ENCODE assay signal across 9 cellular contexts in the genomic region with DNA sequence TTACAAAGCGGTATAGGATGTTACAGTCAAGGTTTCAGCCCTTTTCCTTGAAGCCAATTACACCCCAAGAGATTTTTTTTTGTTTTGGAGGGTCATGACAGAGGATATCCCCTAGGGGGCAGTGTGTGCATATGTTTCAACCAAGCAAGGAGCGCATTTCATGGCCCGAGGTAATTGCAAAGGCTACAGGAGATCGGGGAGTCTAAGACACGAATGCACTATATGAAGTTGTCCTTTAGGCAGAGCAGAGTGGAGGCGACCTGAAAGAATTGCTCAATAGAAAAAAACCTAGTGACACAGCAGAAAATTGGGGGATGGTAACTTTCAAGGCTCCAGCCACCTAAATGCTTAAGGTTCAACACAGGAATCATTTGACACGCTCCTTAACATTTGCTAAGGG.
A peak's percentile ranks its signal among the peaks of the same experiment; 100 is the strongest.
DNase-seq lines count a peak whose midpoint lies in the region; ATAC-seq and TF ChIP-seq lines count a peak whose summit lies in the region.
"Had no signal": no experiment of that assay in that cellular context is flagged by ENCODE, and none has a peak within 500 bp of the region (broad histone marks: within the 10 kb centered on the region; RNA-seq: fewer than 3 reads in every experiment).

No MANE protein-coding gene starts in this region.

- POLR2A ChIA-PET in CD4-positive, alpha-beta T cell (lab: Charles Lee), result no interaction called here
- POLR2A ChIA-PET in activated CD4-positive, alpha-beta T cell treated with anti-CD3 and anti-CD28 coated beads for 36 hours (lab: Charles Lee), result no interaction called here

- intact Hi-C loops in CD4-positive, alpha-beta T cell (cut with DNase I, micrococcal nuclease), result loop anchor here (1.0 to 10.0 kb wide), 9 partner anchors 1129 to 1623 kb away; no protein-coding TSS in a partner anchor
- intact Hi-C loops in activated CD4-positive, alpha-beta T cell treated with anti-CD3 and anti-CD28 coated beads for 36 hours (cut with DNase I, micrococcal nuclease), result loop anchor here (1.0 to 10.0 kb wide), 9 partner anchors 253 to 1622 kb away; no protein-coding TSS in a partner anchor
- intact Hi-C loops in lower lobe of right lung (cut with DNase I), result no loop called here

- H3K4me3 Mint-ChIP-seq in CD4-positive, alpha-beta T cell, result no peak overlapping the region
- H3K4me3 Mint-ChIP-seq in activated CD4-positive, alpha-beta T cell treated with anti-CD3 and anti-CD28 coated beads for 36 hours, result no peak overlapping the region
- H3K4me3 Mint-ChIP-seq: T-helper 1 cell treated with Interleukin-12 subunit alpha and Interleukin-12 subunit beta and Interleukin-4 antibody, amounts not matched to agents 30 μg/mL and 1 μg/mL, for 36 hours had no signal

- H3K27me3 ChIP-seq in CD4-positive, alpha-beta T cell (ENCODE audit: control insufficient read depth, insufficient read depth, low read length), result peaks cover 5% of the 10 kb centered on the region
- no peaks in the 10 kb centered on the region for H3K27me3 ChIP-seq in lower lobe of right lung (ENCODE audit: low read depth)

- H3K27ac Mint-ChIP-seq in CD4-positive, alpha-beta T cell, result no peak overlapping the region
- H3K27ac Mint-ChIP-seq in activated CD4-positive, alpha-beta T cell treated with anti-CD3 and anti-CD28 coated beads for 36 hours, result no peak overlapping the region
- H3K27ac Mint-ChIP-seq: T-helper 1 cell treated with Interleukin-12 subunit alpha and Interleukin-12 subunit beta and Interleukin-4 antibody, amounts not matched to agents 30 μg/mL and 1 μg/mL, for 36 hours had no signal

- peak; percentile 5 to 47 (median 35) for DNase-seq in CD4-positive, alpha-beta T cell
- DNase-seq in NCI-H446 treated with DMSO at 0.1 percent for 48 hours (lab: John Stamatoyannopoulos, UW), result peak; percentile 61
- peak; percentile 68 for DNase-seq in activated CD4-positive, alpha-beta T cell treated with anti-CD3 and anti-CD28 coated beads for 36 hours
- DNase-seq in dermis blood vessel endothelial cell, result peak; percentile 94
- DNase-seq in lower lobe of right lung, result no peak
- DNase-seq in stimulated activated CD8-positive, alpha-beta memory T cell treated with anti-CD3 and anti-CD28 coated beads, Interleukin-12 subunit alpha, Interleukin-12 subunit beta, amount 100 ng/mL, for 1 hour (ENCODE audit: low read depth), result peak; percentile 33

- no peaks in the 10 kb centered on the region for H3K4me1 Mint-ChIP-seq in CD4-positive, alpha-beta T cell (ENCODE audit: low read depth)
- no peaks in the 10 kb centered on the region for H3K4me1 Mint-ChIP-seq in activated CD4-positive, alpha-beta T cell treated with anti-CD3 and anti-CD28 coated beads for 36 hours

- H3K27me3 Mint-ChIP-seq in CD4-positive, alpha-beta T cell, result peaks cover 14% of the 10 kb centered on the region
- H3K27me3 Mint-ChIP-seq in activated CD4-positive, alpha-beta T cell treated with anti-CD3 and anti-CD28 coated beads for 36 hours, result peaks cover 10% of the 10 kb centered on the region

- ATAC-seq in CD4-positive, alpha-beta T cell (ENCODE audit: poor library complexity), result peak; percentile 62
- ATAC-seq in GM19324 (IDR thresholded peaks at IDR 0.05; ENCODE audit: low FRiP score, unreplicated experiment), result peak; percentile 68
- ATAC-seq in HG03439 (IDR thresholded peaks at IDR 0.05; ENCODE audit: unreplicated experiment), result peak; percentile 73
- peak; percentile 81 for ATAC-seq in activated CD4-positive, alpha-beta T cell treated with anti-CD3 and anti-CD28 coated beads for 36 hours
- peak; percentile 88 to 90 for ATAC-seq in lower lobe of right lung

- H3K36me3 ChIP-seq in lower lobe of right lung, result no peaks in the 10 kb centered on the region

- CTCF ChIA-PET in CD4-positive, alpha-beta T cell (lab: Charles Lee), result interaction anchor here (0.6 kb wide), 1 partner anchor 1789 kb away, joined by 3 read pairs; no protein-coding TSS in a partner anchor
- CTCF ChIA-PET in activated CD4-positive, alpha-beta T cell treated with anti-CD3 and anti-CD28 coated beads for 36 hours (lab: Charles Lee), result interaction anchor here (1.0 to 1.8 kb wide), 3 partner anchors 21 to 367 kb away, joined by 3 to 5 read pairs (median 5); no protein-coding TSS in a partner anchor

- peak; percentile 83 for TF ChIP-seq CTCF in CD4-positive, alpha-beta T cell (IDR thresholded peaks at IDR 0.05)
- TF ChIP-seq CTCF in lower lobe of right lung (IDR thresholded peaks at IDR 0.05), result peak; percentile 89

- no peaks in the 10 kb centered on the region for H3K9me3 ChIP-seq in CD4-positive, alpha-beta T cell (ENCODE audit: control insufficient read depth, low read length)
- no peaks in the 10 kb centered on the region for H3K9me3 ChIP-seq in lower lobe of right lung

- H3K9me3 Mint-ChIP-seq in CD4-positive, alpha-beta T cell, result no peaks in the 10 kb centered on the region
- no peaks in the 10 kb centered on the region for H3K9me3 Mint-ChIP-seq in activated CD4-positive, alpha-beta T cell treated with anti-CD3 and anti-CD28 coated beads for 36 hours (ENCODE audit: low read depth)
- H3K9me3 Mint-ChIP-seq: T-helper 1 cell treated with Interleukin-12 subunit alpha and Interleukin-12 subunit beta and Interleukin-4 antibody, amounts not matched to agents 30 μg/mL and 1 μg/mL, for 36 hours had no signal

- H3K4me1 ChIP-seq in lower lobe of right lung, result peaks cover 12% of the 10 kb centered on the region

- H3K36me3 Mint-ChIP-seq in CD4-positive, alpha-beta T cell (ENCODE audit: low read depth), result no peaks in the 10 kb centered on the region
- H3K36me3 Mint-ChIP-seq in activated CD4-positive, alpha-beta T cell treated with anti-CD3 and anti-CD28 coated beads for 36 hours (ENCODE audit: low read depth), result no peaks in the 10 kb centered on the region

- H3K27ac ChIP-seq in CD4-positive, alpha-beta T cell (ENCODE audit: low read depth, low read length), result no peak overlapping the region
- H3K27ac ChIP-seq in lower lobe of right lung, result no peak overlapping the region

- H3K4me3 ChIP-seq in lower lobe of right lung, result no peak overlapping the region
